Comparison of ENCODE assay signal across 14 cellular contexts in genomic region chr18:31267823-31268481, GRCh38. TPM values are rescaled to one million over a fixed set of nuclear protein-coding genes. Genes with fewer than 3 reads are reported as not detected.
DNase-seq lines count a peak whose midpoint lies in the region; ATAC-seq and TF ChIP-seq lines count a peak whose summit lies in the region.
"Had no signal": no experiment of that assay in that cellular context is flagged by ENCODE, and none has a peak within 500 bp of the region (broad histone marks: within the 10 kb centered on the region; RNA-seq: fewer than 3 reads in every experiment).

No MANE protein-coding gene starts in this region.

- H3K4me3 Mint-ChIP-seq in neural progenitor cell: no peak overlapping the region
- H3K4me3 Mint-ChIP-seq in osteocyte (ENCODE audit: unreplicated experiment): no peak overlapping the region
- H3K4me3 Mint-ChIP-seq: activated naive CD8-positive, alpha-beta T cell treated with anti-CD3 and anti-CD28 coated beads, Interleukin-2, amount 10 ng/mL, durations not matched to agents 7 days and 5 days; endodermal cell had no signal

- no peaks in the 10 kb centered on the region for H3K9me2 ChIP-seq in MM.1S (replicated peaks; ENCODE audit: insufficient read depth, low read length)

- H3K4me2 ChIP-seq in MM.1S (ENCODE audit: low read depth, low read length) (no peak overlapping the region), neural progenitor cell (no peak overlapping the region)

- H3K27me3 Mint-ChIP-seq in neural progenitor cell (ENCODE audit: insufficient read depth, low read depth) (no peaks in the 10 kb centered on the region), osteocyte (ENCODE audit: unreplicated experiment) (peaks cover 18% of the 10 kb centered on the region)
- H3K27me3 Mint-ChIP-seq: activated naive CD8-positive, alpha-beta T cell treated with anti-CD3 and anti-CD28 coated beads, Interleukin-2, amount 10 ng/mL, durations not matched to agents 7 days and 5 days had no signal

- H3K27me3 ChIP-seq in MM.1S (replicated peaks; ENCODE audit: insufficient read depth, low read length) (no peaks in the 10 kb centered on the region), neural progenitor cell (no peaks in the 10 kb centered on the region)

- H3K36me3 ChIP-seq in MM.1S (replicated peaks; ENCODE audit: insufficient read depth, low read length) (no peaks in the 10 kb centered on the region), neural progenitor cell (no peaks in the 10 kb centered on the region)

- H3K4me3 ChIP-seq in skin epidermis (no peak overlapping the region), MM.1S (ENCODE audit: low read length) (no peak overlapping the region), neural progenitor cell (no peak overlapping the region)

- no peak overlapping the region for H3K9ac ChIP-seq in MM.1S (ENCODE audit: low read length)
- H3K9ac ChIP-seq in neural progenitor cell: no peak overlapping the region

- H3F3A ChIP-seq in MM.1S (ENCODE audit: insufficient read depth, low read length): no peaks in the 10 kb centered on the region
- H3F3A ChIP-seq in neural progenitor cell (ENCODE audit: low read depth): no peaks in the 10 kb centered on the region

- TF ChIP-seq CTCF in MM.1S (IDR thresholded peaks at IDR 0.05; ENCODE audit: low read length) (no peak), neural progenitor cell (IDR thresholded peaks at IDR 0.05) (no peak), osteocyte (IDR thresholded peaks at IDR 0.05) (no peak)

- no peak for DNase-seq in MM.1S
- no peak for DNase-seq in neural progenitor cell (ENCODE audit: low spot score)
- DNase-seq in osteocyte (ENCODE audit: extremely low spot score, unreplicated experiment): no peak
- DNase-seq: activated CD4-positive, alpha-beta T cell treated with anti-CD3 and anti-CD28 coated beads, Interleukin-2, amount 50 U/mL, for 48 hours; activated naive CD8-positive, alpha-beta T cell treated with anti-CD3 and anti-CD28 coated beads, Interleukin-2, amount 10 ng/mL, durations not matched to agents 7 days and 5 days; endodermal cell; NCI-H510A treated with DMSO at 0.1 percent for 48 hours; stimulated activated naive CD4-positive, alpha-beta T cell had no signal

- H3K27ac ChIP-seq in skin epidermis (peak overlapping the region in 12 of 21 experiments; percentile 17 to 62 (median 50)), MM.1S (ENCODE audit: low read length) (no peak overlapping the region), neural progenitor cell (no peak overlapping the region)

- no peaks in the 10 kb centered on the region for H3K36me3 Mint-ChIP-seq in neural progenitor cell
- no peaks in the 10 kb centered on the region for H3K36me3 Mint-ChIP-seq in osteocyte (ENCODE audit: unreplicated experiment)
- H3K36me3 Mint-ChIP-seq: activated naive CD8-positive, alpha-beta T cell treated with anti-CD3 and anti-CD28 coated beads, Interleukin-2, amount 10 ng/mL, durations not matched to agents 7 days and 5 days had no signal

- H2AFZ ChIP-seq in MM.1S (ENCODE audit: low read length) (no peak overlapping the region), neural progenitor cell (replicated peaks) (no peak overlapping the region)

- no peaks in the 10 kb centered on the region for H3K4me1 Mint-ChIP-seq in neural progenitor cell
- H3K4me1 Mint-ChIP-seq in osteocyte (ENCODE audit: unreplicated experiment): peaks cover 16% of the 10 kb centered on the region
- H3K4me1 Mint-ChIP-seq: activated naive CD8-positive, alpha-beta T cell treated with anti-CD3 and anti-CD28 coated beads, Interleukin-2, amount 10 ng/mL, durations not matched to agents 7 days and 5 days had no signal

- no peaks in the 10 kb centered on the region for H3K9me3 Mint-ChIP-seq in neural progenitor cell
- H3K9me3 Mint-ChIP-seq in osteocyte (ENCODE audit: unreplicated experiment): no peaks in the 10 kb centered on the region
- H3K9me3 Mint-ChIP-seq: activated naive CD8-positive, alpha-beta T cell treated with anti-CD3 and anti-CD28 coated beads, Interleukin-2, amount 10 ng/mL, durations not matched to agents 7 days and 5 days; endodermal cell had no signal

- H3K9me3 ChIP-seq in MM.1S (replicated peaks; ENCODE audit: insufficient read depth, low read length): no peaks in the 10 kb centered on the region
- H3K9me3 ChIP-seq in neural progenitor cell (ENCODE audit: low read depth): no peaks in the 10 kb centered on the region

- H3K4me1 ChIP-seq in MM.1S (ENCODE audit: low read length) (no peaks in the 10 kb centered on the region), neural progenitor cell (no peaks in the 10 kb centered on the region)

- ATAC-seq in GM19023 (IDR thresholded peaks at IDR 0.05; ENCODE audit: unreplicated experiment): peak; percentile 87
- ATAC-seq in GM21786 (IDR thresholded peaks at IDR 0.05; ENCODE audit: unreplicated experiment): peak; percentile 52
- peak; percentile 73 for ATAC-seq in HG03354 (IDR thresholded peaks at IDR 0.05; ENCODE audit: poor library complexity, severe bottlenecking, unreplicated experiment)

- H3K27ac Mint-ChIP-seq in neural progenitor cell: no peak overlapping the region
- no peak overlapping the region for H3K27ac Mint-ChIP-seq in osteocyte (ENCODE audit: unreplicated experiment)
- H3K27ac Mint-ChIP-seq: activated naive CD8-positive, alpha-beta T cell treated with anti-CD3 and anti-CD28 coated beads, Interleukin-2, amount 10 ng/mL, durations not matched to agents 7 days and 5 days; endodermal cell had no signal

- H4K20me1 ChIP-seq in MM.1S (ENCODE audit: insufficient read depth, low read length): no peaks in the 10 kb centered on the region
- H4K20me1 ChIP-seq in neural progenitor cell (ENCODE audit: low read depth): no peaks in the 10 kb centered on the region

- H3K79me2 ChIP-seq in MM.1S (ENCODE audit: low read length) (no peaks in the 10 kb centered on the region), neural progenitor cell (ENCODE audit: low read depth) (no peaks in the 10 kb centered on the region)

RNA-seq across cellular contexts. Expression of gene DSG1, which starts 50.0 kb away (rescaled TPM):
- total RNA-seq in neural progenitor cell (ENCODE audit: low replicate concordance) (not detected in 2 replicates), osteocyte (not detected in 2 replicates)
- total RNA-seq: activated naive CD8-positive, alpha-beta T cell treated with anti-CD3 and anti-CD28 coated beads, Interleukin-2, amount 10 ng/mL, durations not matched to agents 7 days and 5 days; endodermal cell; LHCN-M2; myocyte had no signal

Comparison
In these comparisons a context has a peak if more than half of its experiments do, and no peak if none do; other contexts are left out.
1. H3K27ac ChIP-seq: peak in skin epidermis (12 of 21); none in MM.1S (single experiment) and neural progenitor cell (single experiment).
2. Peak in every context shown above with its lines, with median percentiles within 50 percentile points of each other: ATAC-seq.